Comparison of ENCODE assay signal across 8 cellular contexts in the genomic region with DNA sequence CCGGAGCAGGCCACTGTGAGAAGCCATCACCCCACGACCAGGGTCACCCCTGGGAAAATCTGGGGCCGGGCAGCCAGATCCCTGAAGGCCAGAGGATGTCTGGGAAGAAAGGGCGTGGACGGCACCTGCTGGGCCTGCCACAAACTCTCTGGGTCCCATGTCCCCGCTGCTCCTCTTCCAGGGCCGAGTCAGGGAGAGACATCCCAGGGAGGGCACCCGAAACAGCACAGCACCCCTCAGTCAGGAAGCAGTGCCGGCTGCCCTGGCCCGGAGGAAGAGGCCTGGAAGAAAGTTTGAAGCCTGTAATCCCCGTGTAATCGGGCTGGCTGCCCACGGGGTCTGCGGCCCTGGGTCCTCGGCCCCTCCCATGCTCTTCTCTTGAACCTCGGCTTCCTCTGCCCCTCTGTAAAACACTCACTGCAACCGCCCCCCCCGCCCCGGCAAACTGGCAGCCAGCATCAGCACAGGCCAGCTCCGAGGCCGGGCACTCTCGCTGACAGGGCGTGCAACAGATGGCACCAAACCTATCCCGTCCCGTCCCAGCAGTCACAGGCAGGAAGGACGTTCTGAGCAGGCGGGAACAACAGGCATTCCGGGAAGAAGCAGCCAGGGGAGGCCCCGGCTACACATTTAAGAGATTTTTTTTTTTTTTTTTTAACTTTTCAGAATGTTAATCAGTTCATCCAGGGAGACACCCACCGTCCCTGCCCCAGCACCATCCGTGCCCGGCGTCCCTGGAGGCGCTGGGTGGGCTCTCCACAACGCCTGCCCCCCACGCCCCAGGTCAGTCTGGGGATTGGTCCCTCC. TPM values are rescaled to one million over a fixed set of nuclear protein-coding genes. Genes with fewer than 3 reads are reported as not detected.
DNase-seq lines count a peak whose midpoint lies in the region; ATAC-seq and TF ChIP-seq lines count a peak whose summit lies in the region.

No MANE protein-coding gene starts in this region.

- peaks cover 7% of the 10 kb centered on the region for H3K9me3 Mint-ChIP-seq in stimulated activated naive CD8-positive, alpha-beta T cell treated with anti-CD3 and anti-CD28 coated beads, Interleukin-15, Interleukin-2, amounts not matched to agents 100 ng/mL and 50 ng/mL, for 24 hours
- H3K9me3 Mint-ChIP-seq in activated CD8-positive, alpha-beta T cell treated with anti-CD3 and anti-CD28 coated beads for 36 hours = no peaks in the 10 kb centered on the region
- H3K9me3 Mint-ChIP-seq in neural crest cell = no peaks in the 10 kb centered on the region

- POLR2A ChIA-PET in activated CD8-positive, alpha-beta T cell treated with anti-CD3 and anti-CD28 coated beads for 36 hours (lab: Charles Lee) = no interaction called here

- peak overlapping the region; percentile 90 for H3K4me3 Mint-ChIP-seq in stimulated activated naive CD8-positive, alpha-beta T cell treated with anti-CD3 and anti-CD28 coated beads, Interleukin-15, Interleukin-2, amounts not matched to agents 100 ng/mL and 50 ng/mL, for 24 hours
- peak overlapping the region; percentile 87 for H3K4me3 Mint-ChIP-seq in activated CD8-positive, alpha-beta T cell treated with anti-CD3 and anti-CD28 coated beads for 36 hours
- peak overlapping the region; percentile 81 for H3K4me3 Mint-ChIP-seq in neural crest cell

- DNase-seq in stimulated activated naive CD8-positive, alpha-beta T cell treated with anti-CD3 and anti-CD28 coated beads, Interleukin-15, Interleukin-2, amounts not matched to agents 100 U/mL and 50 U/mL, for 24 hours = no peak
- DNase-seq in activated CD8-positive, alpha-beta T cell treated with anti-CD3 and anti-CD28 coated beads for 36 hours = no peak
- peak; percentile 70 for DNase-seq in fibroblast of villous mesenchyme (ENCODE audit: low read depth)
- no peak for DNase-seq in neural crest cell (ENCODE audit: low read depth, low spot score)
- no peak for DNase-seq in GM13976 (ENCODE audit: low spot score)

- no peak overlapping the region for H3K27ac Mint-ChIP-seq in stimulated activated naive CD8-positive, alpha-beta T cell treated with anti-CD3 and anti-CD28 coated beads, Interleukin-15, Interleukin-2, amounts not matched to agents 100 ng/mL and 50 ng/mL, for 24 hours
- no peak overlapping the region for H3K27ac Mint-ChIP-seq in activated CD8-positive, alpha-beta T cell treated with anti-CD3 and anti-CD28 coated beads for 36 hours
- H3K27ac Mint-ChIP-seq in neural crest cell (ENCODE audit: unreplicated experiment) = peak overlapping the region; percentile 92

- in situ Hi-C loops in GM13976 (cut with MboI; ENCODE audit: low sequenced_read_pairs, unreplicated experiment) = no loop called here

- H3K27me3 Mint-ChIP-seq in stimulated activated naive CD8-positive, alpha-beta T cell treated with anti-CD3 and anti-CD28 coated beads, Interleukin-15, Interleukin-2, amounts not matched to agents 100 ng/mL and 50 ng/mL, for 24 hours = no peaks in the 10 kb centered on the region
- no peaks in the 10 kb centered on the region for H3K27me3 Mint-ChIP-seq in activated CD8-positive, alpha-beta T cell treated with anti-CD3 and anti-CD28 coated beads for 36 hours
- H3K27me3 Mint-ChIP-seq in neural crest cell (ENCODE audit: low read depth) = no peaks in the 10 kb centered on the region

- H3K4me3 ChIP-seq in fibroblast of villous mesenchyme (ENCODE audit: low read depth, low read length) = peak overlapping the region; percentile 89

- peaks cover 8% of the 10 kb centered on the region for H3K36me3 Mint-ChIP-seq in stimulated activated naive CD8-positive, alpha-beta T cell treated with anti-CD3 and anti-CD28 coated beads, Interleukin-15, Interleukin-2, amounts not matched to agents 100 ng/mL and 50 ng/mL, for 24 hours (ENCODE audit: low read depth)
- H3K36me3 Mint-ChIP-seq in activated CD8-positive, alpha-beta T cell treated with anti-CD3 and anti-CD28 coated beads for 36 hours (ENCODE audit: low read depth) = peaks cover 8% of the 10 kb centered on the region
- H3K36me3 Mint-ChIP-seq in neural crest cell (ENCODE audit: low read depth) = peaks cover 7% of the 10 kb centered on the region

- no peak for TF ChIP-seq CTCF in activated CD8-positive, alpha-beta T cell treated with anti-CD3 and anti-CD28 coated beads for 36 hours (IDR thresholded peaks at IDR 0.05)
- no peak for TF ChIP-seq CTCF in fibroblast of villous mesenchyme (IDR thresholded peaks at IDR 0.05; ENCODE audit: insufficient read depth, low read depth, low read length)
- TF ChIP-seq CTCF in neural crest cell (conservative IDR thresholded peaks at IDR 0.05) = no peak
- no peak for TF ChIP-seq CTCF in GM13976 (IDR thresholded peaks at IDR 0.05; ENCODE audit: borderline replicate concordance, control extremely low read depth, extremely low read depth, insufficient read depth, missing control alignments)

- CTCF ChIA-PET in activated CD8-positive, alpha-beta T cell treated with anti-CD3 and anti-CD28 coated beads for 36 hours (lab: Charles Lee) = no interaction called here

- intact Hi-C loops in activated CD8-positive, alpha-beta T cell treated with anti-CD3 and anti-CD28 coated beads for 36 hours (cut with micrococcal nuclease) = no loop called here

- ATAC-seq in stimulated activated naive CD8-positive, alpha-beta T cell treated with anti-CD3 and anti-CD28 coated beads, Interleukin-15, Interleukin-2, amounts not matched to agents 100 U/mL and 50 U/mL, for 24 hours = no peak
- no peak for ATAC-seq in activated CD8-positive, alpha-beta T cell treated with anti-CD3 and anti-CD28 coated beads for 36 hours
- ATAC-seq in GM21381 (IDR thresholded peaks at IDR 0.05; ENCODE audit: unreplicated experiment) (no peak), HG03095 (IDR thresholded peaks at IDR 0.05; ENCODE audit: unreplicated experiment) (no peak)

- peaks cover 44% of the 10 kb centered on the region for H3K4me1 Mint-ChIP-seq in stimulated activated naive CD8-positive, alpha-beta T cell treated with anti-CD3 and anti-CD28 coated beads, Interleukin-15, Interleukin-2, amounts not matched to agents 100 ng/mL and 50 ng/mL, for 24 hours (ENCODE audit: low read depth)
- peaks cover 39% of the 10 kb centered on the region for H3K4me1 Mint-ChIP-seq in activated CD8-positive, alpha-beta T cell treated with anti-CD3 and anti-CD28 coated beads for 36 hours (ENCODE audit: low read depth)
- peaks cover 35% of the 10 kb centered on the region for H3K4me1 Mint-ChIP-seq in neural crest cell

RNA-seq across cellular contexts. Expression of a gene that starts 1.5 kb away (rescaled TPM):
- 10 to 100 TPM; 41.7 to 42.0 TPM for total RNA-seq in activated CD8-positive, alpha-beta T cell treated with anti-CD3 and anti-CD28 coated beads for 36 hours
- 69.5 and 69.9 TPM in 2 replicates for total RNA-seq in fibroblast of villous mesenchyme
- 28.0 and 32.5 TPM in 2 replicates for total RNA-seq in neural crest cell

RNA-seq across cellular contexts. Expression of a gene that starts 33.0 kb away (rescaled TPM):
- 10 to 100 TPM; 55.1 to 58.0 TPM for total RNA-seq in activated CD8-positive, alpha-beta T cell treated with anti-CD3 and anti-CD28 coated beads for 36 hours
- total RNA-seq in fibroblast of villous mesenchyme (90.8 and 94.1 TPM in 2 replicates), neural crest cell (55.8 and 60.2 TPM in 2 replicates)
